ENCODE assay signal across 11 cellular contexts in the genomic region with DNA sequence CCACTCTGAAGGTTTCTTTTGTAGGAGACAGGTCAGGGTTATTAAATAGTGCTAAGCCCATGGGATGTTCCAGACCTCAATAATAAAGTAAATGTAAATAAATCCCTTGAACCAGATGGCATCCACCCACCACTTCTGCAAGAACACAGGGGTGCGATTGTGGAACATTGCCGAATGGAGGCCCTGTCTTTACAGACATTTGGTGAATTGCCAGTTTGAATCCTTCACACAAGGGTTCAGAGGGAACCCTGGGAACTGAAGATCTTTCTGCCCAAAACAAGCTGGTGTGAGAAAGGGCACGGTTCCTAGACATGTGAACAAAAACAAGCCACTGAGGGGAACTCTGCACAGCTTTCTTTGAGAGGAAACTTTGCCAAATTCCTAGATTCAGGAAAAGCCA. TPM values are rescaled to one million over a fixed set of nuclear protein-coding genes. Genes with fewer than 3 reads are reported as not detected.
DNase-seq lines count a peak whose midpoint lies in the region; ATAC-seq and TF ChIP-seq lines count a peak whose summit lies in the region.
"Had no signal": no experiment of that assay in that cellular context is flagged by ENCODE, and none has a peak within 500 bp of the region (broad histone marks: within the 10 kb centered on the region; RNA-seq: fewer than 3 reads in every experiment).

No MANE protein-coding gene starts in this region.

- DNase-seq in DMS 273 treated with DMSO at 0.1 percent for 48 hours (lab: John Stamatoyannopoulos, UW) = peak; percentile 88
- DNase-seq in NCI-H1092 treated with DMSO at 0.1 percent for 48 hours (lab: John Stamatoyannopoulos, UW) = peak; percentile 67
- peak; percentile 56 for DNase-seq in amniotic epithelial cell (ENCODE audit: low read depth)
- DNase-seq in right lobe of liver = no peak
- no peak for DNase-seq in AG08395 (ENCODE audit: low spot score)
- DNase-seq in brain microvascular endothelial cell = no peak
- no peak for DNase-seq in ureter (ENCODE audit: low spot score)
- no peak for DNase-seq in SHP77 (lab: John Stamatoyannopoulos, UW)
- DNase-seq: NCI-H2029; RPMI8226; stimulated activated naive B cell treated with anti-CD40 and anti-IgM and Interleukin-4, amounts not matched to agents 10 μg/mL and 1 μg/mL and 100 μg/mL, for 72 hours had no signal

- H3K36me3 ChIP-seq in right lobe of liver = peaks cover 0 to 19% (median 0%) of the 10 kb centered on the region in 4 donors
- H3K36me3 ChIP-seq in brain microvascular endothelial cell (replicated peaks) = peaks cover 27% of the 10 kb centered on the region

- intact Hi-C loops in right lobe of liver (cut with DNase I) = loop anchor here in 1 of 2 donors (10.0 kb wide), 1 partner anchor 371 kb away; the partner anchor contains the start of gene MDGA1

- in situ Hi-C loops in brain microvascular endothelial cell (cut with HindIII; ENCODE audit: low pct_ligation_motif_present, low sequenced_read_pairs) = no loop called here

- WGBS in right lobe of liver (ENCODE audit: insufficient coverage, low coverage, low lambda C conversion rate, missing lambda C conversion rate) = 13% methylated on average over 3 of the region's 3 CpGs

- TF ChIP-seq CTCF in right lobe of liver (IDR thresholded peaks at IDR 0.05) = no peak
- no peak for TF ChIP-seq CTCF in brain microvascular endothelial cell (IDR thresholded peaks at IDR 0.05; ENCODE audit: low read depth, low read length, missing control alignments)

- H3K27me3 ChIP-seq in right lobe of liver (no peaks in the 10 kb centered on the region), brain microvascular endothelial cell (replicated peaks) (no peaks in the 10 kb centered on the region)

- no peaks in the 10 kb centered on the region for H3K9me3 ChIP-seq in right lobe of liver

- no peak overlapping the region for H3K4me3 ChIP-seq in right lobe of liver
- no peak overlapping the region for H3K4me3 ChIP-seq in brain microvascular endothelial cell (ENCODE audit: low read depth, low read length)

- peak overlapping the region in 1 of 3 donors; percentile 55 for H3K27ac ChIP-seq in right lobe of liver
- H3K27ac ChIP-seq in brain microvascular endothelial cell = no peak overlapping the region

- peaks cover 0 to 20% (median 10%) of the 10 kb centered on the region in 4 donors for H3K4me1 ChIP-seq in right lobe of liver

- TF ChIP-seq POLR2A in right lobe of liver (IDR thresholded peaks at IDR 0.05) = no peak

- peak in 3 of 4 donors; percentile 8 to 46 (median 26) for ATAC-seq in right lobe of liver
- ATAC-seq: stimulated activated naive B cell treated with anti-CD40 and anti-IgM and Interleukin-4, amounts not matched to agents 10 μg/mL and 1 μg/mL and 100 μg/mL, for 72 hours had no signal

RNA-seq across cellular contexts. Expression of gene RNF8, which starts 30.2 kb away (rescaled TPM):
- total RNA-seq in right lobe of liver = 1 to 10 TPM; 4.3 to 7.1 (median 6.1) TPM
- total RNA-seq in ureter = 15.2 TPM

Comparison
In these comparisons a context has a peak if more than half of its experiments do, and no peak if none do; other contexts are left out.
1. DNase-seq: peak in DMS 273 treated with DMSO at 0.1 percent for 48 hours (single experiment), NCI-H1092 treated with DMSO at 0.1 percent for 48 hours (single experiment) and amniotic epithelial cell (single experiment); none in right lobe of liver (0 of 3), AG08395 (single experiment), brain microvascular endothelial cell (single experiment), ureter (single experiment) and SHP77 (0 of 2).